27 cellular contexts compared by ENCODE assay signal in the genomic region with DNA sequence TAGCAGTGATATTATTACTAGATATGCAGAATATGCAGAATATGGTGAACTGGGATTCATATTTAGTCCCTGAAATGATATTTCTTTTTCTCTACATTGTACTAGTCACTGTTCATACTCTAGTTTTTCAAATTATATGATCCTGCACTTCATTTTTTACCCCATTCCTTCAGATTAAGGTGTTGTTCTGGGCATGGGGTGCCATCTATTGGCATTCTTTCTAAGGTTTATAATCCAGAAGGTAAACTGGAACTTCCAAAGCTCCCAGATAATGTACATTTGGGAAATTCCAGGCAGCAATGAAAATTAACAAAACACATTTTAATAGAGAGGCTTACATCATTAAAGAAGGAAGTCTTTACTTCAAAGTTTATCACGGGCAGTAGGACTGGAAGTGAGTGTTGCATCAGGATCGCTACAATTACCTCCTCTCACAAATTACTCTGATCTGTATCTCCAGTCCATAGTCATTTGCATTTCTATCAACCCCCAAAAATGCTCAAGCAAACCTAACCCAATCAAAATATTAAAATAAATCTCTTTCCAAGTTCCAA. TPM values are rescaled to one million over a fixed set of nuclear protein-coding genes. Genes with fewer than 3 reads are reported as not detected.
A peak's percentile ranks its signal among the peaks of the same experiment; 100 is the strongest.
DNase-seq lines count a peak whose midpoint lies in the region; ATAC-seq, FAIRE-seq and TF ChIP-seq lines count a peak whose summit lies in the region.
"Had no signal": no experiment of that assay in that cellular context is flagged by ENCODE, and none has a peak within 500 bp of the region (broad histone marks: within the 10 kb centered on the region; RNA-seq: fewer than 3 reads in every experiment).

No MANE protein-coding gene starts in this region.

- peak; percentile 45 to 50; a peak in 2 of 5 replicates for TF ChIP-seq RAD21 in A549 (conservative IDR thresholded peaks at IDR 0.05 in 1 of 2, IDR thresholded peaks at IDR 0.05 in 1 of 2)

- H3K36me3 ChIP-seq in HEK293 (ENCODE audit: control insufficient read depth in 2 of 2, insufficient read depth in 1 of 2, low read length in 2 of 2) (no peaks in the 10 kb centered on the region), RWPE2 (ENCODE audit: low read depth) (no peaks in the 10 kb centered on the region)
- H3K36me3 ChIP-seq: ascending aorta, left lung, MG63, ovary, Peyer's patch, upper lobe of right lung had no signal

- intact Hi-C loops in posterior cingulate gyrus (cut with DNase I) = no loop called here

- TF ChIP-seq POLR2A in A549 (IDR thresholded peaks at IDR 0.05; ENCODE audit: low read length) = no peak

- ATAC-seq in A549 (no peak), RWPE2 (ENCODE audit: low read depth) (no peak), HG03342 (IDR thresholded peaks at IDR 0.05; ENCODE audit: unreplicated experiment) (no peak), GM18909 (IDR thresholded peaks at IDR 0.05; ENCODE audit: poor library complexity, unreplicated experiment) (no peak)
- ATAC-seq: activated naive CD4-positive, alpha-beta T cell treated with anti-CD3 and anti-CD28 coated beads, Interleukin-2, amount 50 U/mL, for 72 hours; left lung; naive thymus-derived CD8-positive, alpha-beta T cell; sciatic nerve; upper lobe of right lung had no signal

- 0 out of 6 replicates have a peak overlapping the region, but pooled peaks of 1 of the 2 experiments have one; percentile 4 for H3K27ac ChIP-seq in A549
- no peak overlapping the region for H3K27ac ChIP-seq in HEK293 (ENCODE audit: extremely low read depth, low read depth, low read length)
- no peak overlapping the region for H3K27ac ChIP-seq in RWPE2 (ENCODE audit: poor library complexity, severe bottlenecking)
- H3K27ac ChIP-seq: ascending aorta, ovary, Peyer's patch, upper lobe of right lung had no signal

- TF ChIP-seq CTCF in A549 (IDR thresholded peaks at IDR 0.05) = peak; percentile 24
- no peak; the same call in 1 of the 2 replicates for TF ChIP-seq CTCF in HEK293 (tag by site-specific recombination; IDR thresholded peaks at IDR 0.05)
- peak; percentile 59 for TF ChIP-seq CTCF in RWPE2 (IDR thresholded peaks at IDR 0.05; ENCODE audit: poor library complexity, severe bottlenecking)

- DNase-seq in A549 (ENCODE audit: low read depth in 1 of 2, low spot score in 1 of 2) (no peak), RWPE2 (ENCODE audit: low spot score) (no peak), dermis blood vessel endothelial cell (peak; percentile 19), posterior cingulate gyrus (no peak), T-helper 1 cell (no peak)
- DNase-seq: activated CD4-positive, alpha-beta T cell treated with anti-CD3 and anti-CD28 coated beads for 48 hours; C1 segment of cervical spinal cord; central memory CD4-positive, alpha-beta T cell; IMR-90; left lung; MG63; naive thymus-derived CD8-positive, alpha-beta T cell; NCI-H187; NCI-H774; ovary; Peyer's patch; SK-N-SH; stimulated activated CD4-positive, alpha-beta T cell treated with anti-CD3 and anti-CD28 coated beads, Interleukin-15, amount 100 ng/mL, for 24 hours; stimulated activated CD8-positive, alpha-beta memory T cell treated with anti-CD3 and anti-CD28 coated beads, Interleukin-4, amount 100 ng/mL, for 48 hours; upper lobe of right lung had no signal

- no peak for FAIRE-seq in A549 (lab: Jason Lieb, UNC)
- FAIRE-seq: H1 had no signal

- peak overlapping the region; percentile 6; the same call in 2 of the 3 replicates for H3K4me2 ChIP-seq in A549
- H3K4me2 ChIP-seq: SK-N-SH had no signal

- H3K4me1 ChIP-seq in A549 (peaks cover 52% of the 10 kb centered on the region), HEK293 (ENCODE audit: control insufficient read depth, insufficient read depth, low read length) (peaks cover 9% of the 10 kb centered on the region), RWPE2 (ENCODE audit: insufficient read depth, poor library complexity, severe bottlenecking) (peaks cover 26% of the 10 kb centered on the region)
- H3K4me1 ChIP-seq: ascending aorta, Peyer's patch had no signal

- CTCF ChIA-PET in A549 (lab: Yijun Ruan, JAX) = interaction anchor here (0.6 to 1.5 kb wide), 3 partner anchors 9 to 162 kb away, joined by 3 to 4 read pairs (median 3); no protein-coding TSS in a partner anchor
- CTCF ChIA-PET in HEK293 (lab: Yijun Ruan, JAX) = interaction anchor here (0.6 kb wide), 1 partner anchor 1266 kb away, joined by 3 read pairs; no protein-coding TSS in a partner anchor

- POLR2A ChIA-PET in A549 (lab: Yijun Ruan, JAX) (interaction anchor here (1.4 kb wide), 1 partner anchor 13 kb away, joined by 4 read pairs; a partner anchor contains a TSS), HEK293 (lab: Yijun Ruan, JAX) (interaction anchor here (1.6 kb wide), 1 partner anchor 13 kb away, joined by 6 read pairs; a partner anchor contains a TSS)

- no peaks in the 10 kb centered on the region for H3K9me3 ChIP-seq in A549
- no peaks in the 10 kb centered on the region for H3K9me3 ChIP-seq in HEK293 (ENCODE audit: control insufficient read depth, insufficient read depth, low read depth, low read length)
- H3K9me3 ChIP-seq in RWPE2 (ENCODE audit: severe bottlenecking) = no peaks in the 10 kb centered on the region
- H3K9me3 ChIP-seq: ascending aorta, left lung, MG63, ovary, Peyer's patch, SK-N-SH, upper lobe of right lung had no signal

- H3K4me3 ChIP-seq in A549 (no peak overlapping the region), HEK293 (ENCODE audit: low read depth, low read length) (no peak overlapping the region), RWPE2 (ENCODE audit: severe bottlenecking) (no peak overlapping the region)
- H3K4me3 ChIP-seq: ascending aorta, left lung, MG63, ovary, Peyer's patch, upper lobe of right lung had no signal

- no peak for TF ChIP-seq EP300 in A549 (IDR thresholded peaks at IDR 0.05)

- H3K27me3 ChIP-seq in RWPE2 (ENCODE audit: insufficient read depth, poor library complexity, severe bottlenecking) = no peaks in the 10 kb centered on the region
- H3K27me3 ChIP-seq: ascending aorta, left lung, MG63, ovary, Peyer's patch, upper lobe of right lung had no signal

- 66% methylated on average over 2 of the region's 2 CpGs for WGBS in A549 (ENCODE audit: missing lambda C conversion rate)

TF ChIP-seq in A549, 52 proteins besides CTCF, POLR2A, EP300 and RAD21:
- no peak for TF ChIP-seq SREBF2 (IDR thresholded peaks at IDR 0.05)
- no peak for TF ChIP-seq RFX5 (IDR thresholded peaks at IDR 0.05)
- TF ChIP-seq SMC3 (IDR thresholded peaks at IDR 0.05) = 0 out of 3 replicates have a peak, but pooled peaks have one; percentile 15
- no peak for TF ChIP-seq CHD2 (IDR thresholded peaks at IDR 0.05; ENCODE audit: low read length, partially characterized antibody)
- no peak for TF ChIP-seq ZC3H11A (IDR thresholded peaks at IDR 0.05)

TF ChIP-seq in HEK293, 187 proteins besides CTCF, POLR2A, EP300 and RAD21:
- TF ChIP-seq ZNF660 (tag by site-specific recombination; IDR thresholded peaks at IDR 0.05) (0 out of 2 replicates have a peak, but pooled peaks have one; percentile 31), PRDM1 (tag by site-specific recombination; IDR thresholded peaks at IDR 0.05) (no peak), ZNF48 (tag by site-specific recombination; IDR thresholded peaks at IDR 0.05) (no peak), ZNF335 (tag by site-specific recombination; conservative IDR thresholded peaks at IDR 0.05) (0 out of 2 replicates have a peak, but pooled peaks have one; percentile 17), OSR2 (tag by site-specific recombination; IDR thresholded peaks at IDR 0.05) (0 out of 2 replicates have a peak, but pooled peaks have one; percentile 30)
- TF ChIP-seq, protein P1, sequence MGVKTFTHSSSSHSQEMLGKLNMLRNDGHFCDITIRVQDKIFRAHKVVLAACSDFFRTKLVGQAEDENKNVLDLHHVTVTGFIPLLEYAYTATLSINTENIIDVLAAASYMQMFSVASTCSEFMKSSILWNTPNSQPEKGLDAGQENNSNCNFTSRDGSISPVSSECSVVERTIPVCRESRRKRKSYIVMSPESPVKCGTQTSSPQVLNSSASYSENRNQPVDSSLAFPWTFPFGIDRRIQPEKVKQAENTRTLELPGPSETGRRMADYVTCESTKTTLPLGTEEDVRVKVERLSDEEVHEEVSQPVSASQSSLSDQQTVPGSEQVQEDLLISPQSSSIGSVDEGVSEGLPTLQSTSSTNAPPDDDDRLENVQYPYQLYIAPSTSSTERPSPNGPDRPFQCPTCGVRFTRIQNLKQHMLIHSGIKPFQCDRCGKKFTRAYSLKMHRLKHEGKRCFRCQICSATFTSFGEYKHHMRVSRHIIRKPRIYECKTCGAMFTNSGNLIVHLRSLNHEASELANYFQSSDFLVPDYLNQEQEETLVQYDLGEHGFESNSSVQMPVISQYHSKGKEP (tag by site-specific recombination; IDR thresholded peaks at IDR 0.05) = 0 out of 2 replicates have a peak, but pooled peaks have one; percentile 45
- TF ChIP-seq, protein P2, sequence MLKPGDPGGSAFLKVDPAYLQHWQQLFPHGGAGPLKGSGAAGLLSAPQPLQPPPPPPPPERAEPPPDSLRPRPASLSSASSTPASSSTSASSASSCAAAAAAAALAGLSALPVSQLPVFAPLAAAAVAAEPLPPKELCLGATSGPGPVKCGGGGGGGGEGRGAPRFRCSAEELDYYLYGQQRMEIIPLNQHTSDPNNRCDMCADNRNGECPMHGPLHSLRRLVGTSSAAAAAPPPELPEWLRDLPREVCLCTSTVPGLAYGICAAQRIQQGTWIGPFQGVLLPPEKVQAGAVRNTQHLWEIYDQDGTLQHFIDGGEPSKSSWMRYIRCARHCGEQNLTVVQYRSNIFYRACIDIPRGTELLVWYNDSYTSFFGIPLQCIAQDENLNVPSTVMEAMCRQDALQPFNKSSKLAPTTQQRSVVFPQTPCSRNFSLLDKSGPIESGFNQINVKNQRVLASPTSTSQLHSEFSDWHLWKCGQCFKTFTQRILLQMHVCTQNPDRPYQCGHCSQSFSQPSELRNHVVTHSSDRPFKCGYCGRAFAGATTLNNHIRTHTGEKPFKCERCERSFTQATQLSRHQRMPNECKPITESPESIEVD (tag by site-specific recombination; IDR thresholded peaks at IDR 0.05) = peak; percentile 61; the same call in 1 of the 2 replicates

RNA-seq across cellular contexts. Expression of a gene that starts 12.5 kb away (rescaled TPM):
- polyA plus RNA-seq in A549 (2011; rRNA removed) = 7.9 and 9.0 TPM in 2 replicates
- 1.5 and 1.7 TPM in 2 replicates for polyA plus RNA-seq in A549 (2012; cell fraction: cytosol; rRNA removed)
- 3.5 and 3.8 TPM in 2 replicates for polyA plus RNA-seq in A549 (2012; cell fraction: nucleus; rRNA removed)
- polyA plus RNA-seq in A549 (2017; fragmentation: RNase III; extraction: RNeasy Plus Mini Kit Qiagen cat#74134 plus additional on column Dnase treatment) = 1.3 to 1.5 TPM (median 1.4 TPM) in 3 replicates
- polyA minus RNA-seq in A549 (2011; rRNA and poly(A)+ RNA removed) = 83.5 and 119 TPM in 2 replicates
- 11.4 and 12.8 TPM in 2 replicates for total RNA-seq in dermis blood vessel endothelial cell
